ENCODE assay signal across 1 cellular context in the genomic region with DNA sequence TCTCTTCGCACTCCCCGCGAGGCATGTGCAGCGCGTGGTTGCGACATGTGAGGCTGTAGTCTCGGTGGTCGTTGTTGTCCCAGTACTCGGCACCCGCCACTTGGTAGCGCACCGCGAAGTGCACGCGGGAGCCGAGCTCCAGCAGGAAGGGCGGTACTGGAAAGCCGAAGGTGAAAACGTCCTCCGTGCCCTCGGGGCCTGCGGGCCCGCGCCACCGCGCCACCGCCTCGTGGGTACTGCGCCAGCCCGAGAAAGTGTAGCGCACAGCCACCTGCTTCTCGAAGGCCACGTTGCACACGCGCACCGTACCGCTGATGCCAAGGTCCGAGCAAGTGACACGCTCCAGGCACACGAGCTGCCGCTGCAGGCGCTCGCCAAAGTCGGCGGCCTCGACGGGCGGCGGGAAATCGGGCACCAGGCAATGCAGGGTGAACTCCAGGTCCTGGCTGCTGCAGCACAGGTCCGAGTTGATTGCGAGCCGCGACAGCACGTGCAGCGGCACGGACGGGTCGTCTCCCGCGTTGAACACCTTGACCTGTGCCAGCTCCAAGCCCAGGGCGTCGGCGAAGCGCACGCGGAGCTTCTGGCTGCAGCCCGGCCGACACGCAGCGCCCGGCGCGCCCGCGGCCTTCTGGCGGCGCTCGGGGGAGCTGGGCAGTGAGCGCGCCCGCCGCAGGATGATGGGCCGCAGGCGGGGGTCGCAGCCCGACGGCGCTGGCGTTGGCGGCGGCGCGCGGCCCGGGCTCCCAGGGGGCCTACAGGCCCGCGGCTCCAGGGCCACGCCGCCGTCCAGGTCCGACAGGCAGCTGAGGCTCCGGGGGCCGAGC.
TF ChIP-seq lines count a peak whose summit lies in the region.

No MANE protein-coding gene starts in this region.

TF ChIP-seq in liver, 16 proteins besides CTCF, POLR2A, EP300 and RAD21 (continued from another document):
- TF ChIP-seq, protein P1, sequence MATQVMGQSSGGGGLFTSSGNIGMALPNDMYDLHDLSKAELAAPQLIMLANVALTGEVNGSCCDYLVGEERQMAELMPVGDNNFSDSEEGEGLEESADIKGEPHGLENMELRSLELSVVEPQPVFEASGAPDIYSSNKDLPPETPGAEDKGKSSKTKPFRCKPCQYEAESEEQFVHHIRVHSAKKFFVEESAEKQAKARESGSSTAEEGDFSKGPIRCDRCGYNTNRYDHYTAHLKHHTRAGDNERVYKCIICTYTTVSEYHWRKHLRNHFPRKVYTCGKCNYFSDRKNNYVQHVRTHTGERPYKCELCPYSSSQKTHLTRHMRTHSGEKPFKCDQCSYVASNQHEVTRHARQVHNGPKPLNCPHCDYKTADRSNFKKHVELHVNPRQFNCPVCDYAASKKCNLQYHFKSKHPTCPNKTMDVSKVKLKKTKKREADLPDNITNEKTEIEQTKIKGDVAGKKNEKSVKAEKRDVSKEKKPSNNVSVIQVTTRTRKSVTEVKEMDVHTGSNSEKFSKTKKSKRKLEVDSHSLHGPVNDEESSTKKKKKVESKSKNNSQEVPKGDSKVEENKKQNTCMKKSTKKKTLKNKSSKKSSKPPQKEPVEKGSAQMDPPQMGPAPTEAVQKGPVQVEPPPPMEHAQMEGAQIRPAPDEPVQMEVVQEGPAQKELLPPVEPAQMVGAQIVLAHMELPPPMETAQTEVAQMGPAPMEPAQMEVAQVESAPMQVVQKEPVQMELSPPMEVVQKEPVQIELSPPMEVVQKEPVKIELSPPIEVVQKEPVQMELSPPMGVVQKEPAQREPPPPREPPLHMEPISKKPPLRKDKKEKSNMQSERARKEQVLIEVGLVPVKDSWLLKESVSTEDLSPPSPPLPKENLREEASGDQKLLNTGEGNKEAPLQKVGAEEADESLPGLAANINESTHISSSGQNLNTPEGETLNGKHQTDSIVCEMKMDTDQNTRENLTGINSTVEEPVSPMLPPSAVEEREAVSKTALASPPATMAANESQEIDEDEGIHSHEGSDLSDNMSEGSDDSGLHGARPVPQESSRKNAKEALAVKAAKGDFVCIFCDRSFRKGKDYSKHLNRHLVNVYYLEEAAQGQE (IDR thresholded peaks at IDR 0.05) = no peak
- no peak for TF ChIP-seq YY1 (IDR thresholded peaks at IDR 0.05)
